1 cellular context compared by ENCODE assay signal in the genomic region with DNA sequence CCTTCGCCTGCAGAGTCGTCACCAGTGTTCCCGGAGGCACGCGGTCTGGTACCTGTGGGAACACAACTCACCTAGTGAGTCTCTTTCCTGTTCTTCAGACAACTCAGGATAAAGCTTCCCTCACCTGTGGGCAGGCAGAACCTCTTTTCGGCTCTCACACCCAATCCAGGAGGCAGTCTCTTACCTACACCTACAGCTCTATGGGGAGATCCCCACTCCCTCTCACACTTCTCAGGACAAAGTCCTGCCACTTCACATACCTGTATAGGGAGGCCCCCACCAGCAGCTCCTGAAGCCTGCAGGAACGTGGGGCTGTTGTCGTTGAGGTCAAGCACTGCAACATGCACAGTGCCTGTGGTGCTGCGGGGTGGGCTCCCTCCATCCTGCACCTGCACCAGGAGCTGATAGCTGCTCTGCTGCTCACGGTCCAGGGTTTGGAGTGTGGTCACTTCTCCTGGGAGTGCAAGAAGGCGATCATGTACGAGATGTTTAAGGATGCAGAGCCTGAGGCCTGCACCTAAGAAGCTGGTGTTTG.
TF ChIP-seq lines count a peak whose summit lies in the region.

No MANE protein-coding gene starts in this region.

TF ChIP-seq in GM23338, 12 proteins besides CTCF, POLR2A, EP300 and RAD21:
- TF ChIP-seq NANOG (IDR thresholded peaks at IDR 0.05; ENCODE audit: borderline replicate concordance) (no peak), EZH2 (IDR thresholded peaks at IDR 0.05; ENCODE audit: low read depth, unreplicated experiment) (no peak), ZNF462 (CRISPR knock-in tag; IDR thresholded peaks at IDR 0.05) (no peak), ZNF114 (CRISPR knock-in tag; IDR thresholded peaks at IDR 0.05) (no peak), STAT1 (IDR thresholded peaks at IDR 0.05; ENCODE audit: unreplicated experiment) (no peak), ZNF331 (CRISPR knock-in tag; IDR thresholded peaks at IDR 0.05; ENCODE audit: low read depth) (no peak), JUNB (IDR thresholded peaks at IDR 0.05; ENCODE audit: unreplicated experiment) (no peak), POLR2AphosphoS5 (IDR thresholded peaks at IDR 0.05; ENCODE audit: low read depth) (no peak), EZH2phosphoT487 (IDR thresholded peaks at IDR 0.05; ENCODE audit: unreplicated experiment) (no peak), CREB1 (CRISPR knock-in tag; IDR thresholded peaks at IDR 0.05; ENCODE audit: low read depth) (no peak), ETS1 (IDR thresholded peaks at IDR 0.05) (no peak)
- TF ChIP-seq, protein P1, sequence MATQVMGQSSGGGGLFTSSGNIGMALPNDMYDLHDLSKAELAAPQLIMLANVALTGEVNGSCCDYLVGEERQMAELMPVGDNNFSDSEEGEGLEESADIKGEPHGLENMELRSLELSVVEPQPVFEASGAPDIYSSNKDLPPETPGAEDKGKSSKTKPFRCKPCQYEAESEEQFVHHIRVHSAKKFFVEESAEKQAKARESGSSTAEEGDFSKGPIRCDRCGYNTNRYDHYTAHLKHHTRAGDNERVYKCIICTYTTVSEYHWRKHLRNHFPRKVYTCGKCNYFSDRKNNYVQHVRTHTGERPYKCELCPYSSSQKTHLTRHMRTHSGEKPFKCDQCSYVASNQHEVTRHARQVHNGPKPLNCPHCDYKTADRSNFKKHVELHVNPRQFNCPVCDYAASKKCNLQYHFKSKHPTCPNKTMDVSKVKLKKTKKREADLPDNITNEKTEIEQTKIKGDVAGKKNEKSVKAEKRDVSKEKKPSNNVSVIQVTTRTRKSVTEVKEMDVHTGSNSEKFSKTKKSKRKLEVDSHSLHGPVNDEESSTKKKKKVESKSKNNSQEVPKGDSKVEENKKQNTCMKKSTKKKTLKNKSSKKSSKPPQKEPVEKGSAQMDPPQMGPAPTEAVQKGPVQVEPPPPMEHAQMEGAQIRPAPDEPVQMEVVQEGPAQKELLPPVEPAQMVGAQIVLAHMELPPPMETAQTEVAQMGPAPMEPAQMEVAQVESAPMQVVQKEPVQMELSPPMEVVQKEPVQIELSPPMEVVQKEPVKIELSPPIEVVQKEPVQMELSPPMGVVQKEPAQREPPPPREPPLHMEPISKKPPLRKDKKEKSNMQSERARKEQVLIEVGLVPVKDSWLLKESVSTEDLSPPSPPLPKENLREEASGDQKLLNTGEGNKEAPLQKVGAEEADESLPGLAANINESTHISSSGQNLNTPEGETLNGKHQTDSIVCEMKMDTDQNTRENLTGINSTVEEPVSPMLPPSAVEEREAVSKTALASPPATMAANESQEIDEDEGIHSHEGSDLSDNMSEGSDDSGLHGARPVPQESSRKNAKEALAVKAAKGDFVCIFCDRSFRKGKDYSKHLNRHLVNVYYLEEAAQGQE (IDR thresholded peaks at IDR 0.05; ENCODE audit: unreplicated experiment) = no peak
